Comparison of ENCODE assay signal across 19 cellular contexts in the genomic region with DNA sequence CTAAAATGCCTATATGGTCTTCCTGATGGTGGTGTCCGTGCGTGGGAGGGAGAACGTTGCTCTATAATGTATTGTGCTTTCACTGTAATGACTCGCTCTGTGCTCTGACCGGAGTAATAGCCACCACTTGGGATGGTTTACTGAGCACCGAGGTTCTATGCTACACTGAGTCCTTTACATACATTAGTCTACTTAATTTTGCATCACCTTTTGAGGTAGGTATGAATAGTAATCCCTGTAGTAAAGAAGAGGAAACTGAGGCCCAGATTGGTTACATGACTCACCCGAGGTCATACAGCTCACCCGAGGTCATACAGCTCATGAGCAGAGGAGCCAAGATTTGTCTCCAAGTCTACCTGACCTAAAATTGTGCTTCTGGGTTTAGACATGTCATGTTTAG.
"Had no signal": no experiment of that assay in that cellular context is flagged by ENCODE, and none has a peak within 500 bp of the region (broad histone marks: within the 10 kb centered on the region; RNA-seq: fewer than 3 reads in every experiment).

No MANE protein-coding gene starts in this region.

- H3K9me3 Mint-ChIP-seq: dendritic cell treated with granulocyte-macrophage colony-stimulating factor and Interleukin-4, amounts not matched to agents 40 ng/mL and 50 ng/mL, for 4 days; naive thymus-derived CD8-positive, alpha-beta T cell; stimulated activated memory B cell treated with anti-CD40 and anti-IgM and Interleukin-4, amounts not matched to agents 10 μg/mL and 1 μg/mL and 100 μg/mL, for 72 hours had no signal

- H3K27me3 Mint-ChIP-seq: stimulated activated memory B cell treated with anti-CD40 and anti-IgM and Interleukin-4, amounts not matched to agents 10 μg/mL and 1 μg/mL and 100 μg/mL, for 72 hours had no signal

- H3K27ac ChIP-seq: heart right ventricle, neutrophil, psoas muscle, right lobe of liver had no signal

- H3K9me3 ChIP-seq: heart right ventricle, mucosa of descending colon, neutrophil, psoas muscle, right lobe of liver had no signal

- H3K27me3 ChIP-seq: heart right ventricle, neutrophil, right lobe of liver had no signal

- ATAC-seq: heart right ventricle; left lobe of liver; mucosa of descending colon; naive thymus-derived CD8-positive, alpha-beta T cell; psoas muscle; right lobe of liver; stimulated activated memory B cell treated with anti-CD40 and anti-IgM and Interleukin-4, amounts not matched to agents 10 μg/mL and 1 μg/mL and 100 μg/mL, for 72 hours had no signal

- H3K4me1 ChIP-seq: heart right ventricle, psoas muscle, right lobe of liver had no signal

- H3K4me1 Mint-ChIP-seq: stimulated activated memory B cell treated with anti-CD40 and anti-IgM and Interleukin-4, amounts not matched to agents 10 μg/mL and 1 μg/mL and 100 μg/mL, for 72 hours had no signal

- DNase-seq: heart right ventricle; hypothalamus; mammary epithelial cell; mucosa of descending colon; naive thymus-derived CD8-positive, alpha-beta T cell; psoas muscle; retina; right lobe of liver; stimulated activated CD4-positive, alpha-beta T cell treated with anti-CD3 and anti-CD28 coated beads, Interleukin-4, amount 100 ng/mL, for 1 hour; stimulated activated CD8-positive, alpha-beta memory T cell treated with anti-CD3 and anti-CD28 coated beads, Interleukin-4, amount 100 ng/mL, for 48 hours; trophoblast cell had no signal

- H3K4me3 ChIP-seq: heart right ventricle, mucosa of descending colon, psoas muscle, right lobe of liver had no signal

- FAIRE-seq: colon, endothelial cell of umbilical vein, frontal cortex, islet of Langerhans had no signal

- H3K4me3 Mint-ChIP-seq: dendritic cell treated with granulocyte-macrophage colony-stimulating factor and Interleukin-4, amounts not matched to agents 40 ng/mL and 50 ng/mL, for 4 days; naive thymus-derived CD8-positive, alpha-beta T cell; stimulated activated memory B cell treated with anti-CD40 and anti-IgM and Interleukin-4, amounts not matched to agents 10 μg/mL and 1 μg/mL and 100 μg/mL, for 72 hours had no signal

- H3K36me3 ChIP-seq: neutrophil, right lobe of liver had no signal

- H3K27ac Mint-ChIP-seq: dendritic cell treated with granulocyte-macrophage colony-stimulating factor and Interleukin-4, amounts not matched to agents 40 ng/mL and 50 ng/mL, for 4 days; naive thymus-derived CD8-positive, alpha-beta T cell; stimulated activated memory B cell treated with anti-CD40 and anti-IgM and Interleukin-4, amounts not matched to agents 10 μg/mL and 1 μg/mL and 100 μg/mL, for 72 hours had no signal
